In the genomic region with DNA sequence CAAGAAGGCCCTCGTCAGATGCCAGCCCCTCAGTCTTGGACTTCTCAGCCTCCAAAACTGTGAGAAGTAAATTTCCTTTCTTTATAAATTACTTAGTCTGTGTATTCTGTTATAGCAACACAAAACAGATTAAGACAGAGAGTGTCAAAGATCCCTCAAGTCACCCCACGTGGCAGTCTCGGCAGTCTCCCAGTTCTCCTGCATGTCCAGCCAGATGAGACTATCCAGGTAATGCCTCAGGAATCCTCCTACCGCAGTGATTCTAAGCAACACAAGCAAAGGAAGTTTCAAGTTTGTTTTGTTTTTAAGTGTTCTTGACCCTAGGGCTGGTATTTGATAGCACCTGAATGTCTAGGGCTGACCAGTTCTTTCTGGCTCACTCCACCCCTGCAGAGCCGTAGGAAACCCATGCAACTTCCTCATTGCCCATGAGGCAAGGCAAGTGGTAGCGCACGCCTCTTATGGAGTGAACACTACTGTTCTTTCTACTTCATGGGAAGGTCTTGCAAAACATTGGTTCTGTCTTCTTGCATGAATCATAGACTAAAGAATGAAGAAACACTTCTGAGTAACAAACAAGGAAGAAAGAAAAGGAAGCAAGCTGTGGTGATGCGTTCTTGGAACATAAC, we compare ENCODE assay signal across 13 cellular contexts. TPM values are rescaled to one million over a fixed set of nuclear protein-coding genes. Genes with fewer than 3 reads are reported as not detected.
DNase-seq lines count a peak whose midpoint lies in the region; ATAC-seq and TF ChIP-seq lines count a peak whose summit lies in the region.
"Had no signal": no experiment of that assay in that cellular context is flagged by ENCODE, and none has a peak within 500 bp of the region (broad histone marks: within the 10 kb centered on the region; RNA-seq: fewer than 3 reads in every experiment).

No MANE protein-coding gene starts in this region.

- H3K27me3 ChIP-seq in GM23338 (ENCODE audit: insufficient read depth), result no peaks in the 10 kb centered on the region
- H3K27me3 ChIP-seq: BLaER1 had no signal

- no peaks in the 10 kb centered on the region for H3K36me3 ChIP-seq in GM23338 (ENCODE audit: insufficient read depth)
- H3K36me3 ChIP-seq: BLaER1, tibial artery had no signal

- H3K9me3 Mint-ChIP-seq in MCF 10A (ENCODE audit: unreplicated experiment), result no peaks in the 10 kb centered on the region
- no peaks in the 10 kb centered on the region for H3K9me3 Mint-ChIP-seq in GM23338

- CTCF ChIA-PET in MCF 10A (lab: Yijun Ruan, JAX), result interaction anchor here (1.4 kb wide), 1 partner anchor 49 kb away, joined by 7 read pairs; no protein-coding TSS in a partner anchor

- POLR2A ChIA-PET in MCF 10A (lab: Yijun Ruan, JAX), result interaction anchor here (0.7 to 4.9 kb wide), 10 partner anchors 11 to 198 kb away, joined by 3 to 66 read pairs (median 7); partner anchors contain the start of gene FOXQ1

- TF ChIP-seq CTCF in AG09319 (IDR thresholded peaks at IDR 0.05; ENCODE audit: low read depth, low read length) (no peak), MCF 10A (IDR thresholded peaks at IDR 0.05; ENCODE audit: unreplicated experiment) (no peak), GM23338 (conservative IDR thresholded peaks at IDR 0.05; ENCODE audit: low read depth in 2 of 2) (no peak)

- BruUV-seq in MCF 10A (replicated peaks; lab: Mats Ljungman, UMichigan), result TSS peak; percentile 74

- H3K4me1 Mint-ChIP-seq in MCF 10A (ENCODE audit: insufficient read depth, unreplicated experiment), result peaks cover 26% of the 10 kb centered on the region
- H3K4me1 Mint-ChIP-seq in GM23338, result peaks cover 14% of the 10 kb centered on the region

- H3K27me3 Mint-ChIP-seq in MCF 10A (ENCODE audit: insufficient read depth, unreplicated experiment) (no peaks in the 10 kb centered on the region), GM23338 (ENCODE audit: insufficient read depth, low read depth, poor library complexity) (peaks cover 5% of the 10 kb centered on the region)

- H3K27ac ChIP-seq in GM23338 (ENCODE audit: low read depth), result no peak overlapping the region
- H3K27ac ChIP-seq: BLaER1, tibial artery had no signal

- no peak overlapping the region for H3K4me3 ChIP-seq in GM23338
- H3K4me3 ChIP-seq: BLaER1, tibial artery had no signal

- DNase-seq in AG09319 (ENCODE audit: extremely low read depth, low read depth) (peak; percentile 45), M059J (ENCODE audit: low read depth) (peak; percentile 99), MCF 10A (ENCODE audit: unreplicated experiment) (peak; percentile 99), left kidney (ENCODE audit: low read depth, low spot score) (peak; percentile 59), GM23338 (ENCODE audit: low spot score) (no peak), NCI-H128 (lab: John Stamatoyannopoulos, UW; ENCODE audit: unreplicated experiment) (no peak), putamen (ENCODE audit: low spot score) (no peak)
- DNase-seq: H7, NCI-H510A, tibial artery had no signal

- no peaks in the 10 kb centered on the region for H3K9me2 ChIP-seq in GM23338 (ENCODE audit: insufficient read depth)

- no peaks in the 10 kb centered on the region for H4K20me1 ChIP-seq in GM23338 (replicated peaks; ENCODE audit: insufficient read depth)
- H4K20me1 ChIP-seq: BLaER1 had no signal

- H3K4me3 Mint-ChIP-seq in MCF 10A (ENCODE audit: unreplicated experiment) (peak overlapping the region; percentile 66), GM23338 (no peak overlapping the region)

- ATAC-seq in HG03457 (IDR thresholded peaks at IDR 0.05; ENCODE audit: unreplicated experiment) (no peak), GM23338 (no peak)

- no peaks in the 10 kb centered on the region for H3K36me3 Mint-ChIP-seq in MCF 10A (ENCODE audit: insufficient read depth, unreplicated experiment)
- no peaks in the 10 kb centered on the region for H3K36me3 Mint-ChIP-seq in GM23338 (ENCODE audit: low read depth)

- H3K27ac Mint-ChIP-seq in MCF 10A (ENCODE audit: low read depth, unreplicated experiment) (peak overlapping the region; percentile 98), GM23338 (no peak overlapping the region)

- H3F3A ChIP-seq in GM23338 (replicated peaks; ENCODE audit: low read depth), result no peaks in the 10 kb centered on the region

- H3K79me2 ChIP-seq in GM23338 (replicated peaks; ENCODE audit: insufficient read depth), result no peaks in the 10 kb centered on the region

- 0 out of 2 replicates have a peak, but pooled peaks cover 8% of the 10 kb centered on the region for H3K4me1 ChIP-seq in GM23338 (ENCODE audit: insufficient read depth)
- H3K4me1 ChIP-seq: BLaER1, tibial artery had no signal

- no peak overlapping the region for H3K4me2 ChIP-seq in GM23338
- H3K4me2 ChIP-seq: BLaER1 had no signal

- intact Hi-C loops in MCF 10A (cut with micrococcal nuclease), result loop anchor here (2.0 to 5.0 kb wide), 3 partner anchors 20 to 155 kb away; no protein-coding TSS in a partner anchor

- no peak overlapping the region for H2AFZ ChIP-seq in GM23338

TF ChIP-seq in GM23338, 12 proteins besides CTCF, POLR2A, EP300 and RAD21 (continues in another document):
- TF ChIP-seq ZNF114 (CRISPR knock-in tag; IDR thresholded peaks at IDR 0.05) (no peak), EZH2 (IDR thresholded peaks at IDR 0.05; ENCODE audit: low read depth, unreplicated experiment) (no peak), REST (IDR thresholded peaks at IDR 0.05; ENCODE audit: unreplicated experiment) (no peak), STAT1 (IDR thresholded peaks at IDR 0.05; ENCODE audit: unreplicated experiment) (no peak), ZNF331 (CRISPR knock-in tag; IDR thresholded peaks at IDR 0.05; ENCODE audit: low read depth) (no peak), EZH2phosphoT487 (IDR thresholded peaks at IDR 0.05; ENCODE audit: unreplicated experiment) (no peak), CREB1 (CRISPR knock-in tag; IDR thresholded peaks at IDR 0.05; ENCODE audit: low read depth) (no peak), NANOG (IDR thresholded peaks at IDR 0.05; ENCODE audit: borderline replicate concordance) (no peak), POLR2AphosphoS5 (IDR thresholded peaks at IDR 0.05; ENCODE audit: low read depth) (no peak), JUNB (IDR thresholded peaks at IDR 0.05; ENCODE audit: unreplicated experiment) (no peak)
- TF ChIP-seq, protein P1, sequence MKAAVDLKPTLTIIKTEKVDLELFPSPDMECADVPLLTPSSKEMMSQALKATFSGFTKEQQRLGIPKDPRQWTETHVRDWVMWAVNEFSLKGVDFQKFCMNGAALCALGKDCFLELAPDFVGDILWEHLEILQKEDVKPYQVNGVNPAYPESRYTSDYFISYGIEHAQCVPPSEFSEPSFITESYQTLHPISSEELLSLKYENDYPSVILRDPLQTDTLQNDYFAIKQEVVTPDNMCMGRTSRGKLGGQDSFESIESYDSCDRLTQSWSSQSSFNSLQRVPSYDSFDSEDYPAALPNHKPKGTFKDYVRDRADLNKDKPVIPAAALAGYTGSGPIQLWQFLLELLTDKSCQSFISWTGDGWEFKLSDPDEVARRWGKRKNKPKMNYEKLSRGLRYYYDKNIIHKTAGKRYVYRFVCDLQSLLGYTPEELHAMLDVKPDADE (IDR thresholded peaks at IDR 0.05), result no peak

RNA-seq across cellular contexts. Expression of gene FOXQ1, which starts 24.8 kb away (rescaled TPM):
- not detected in 2 replicates for total RNA-seq in M059J (2014; rRNA removed; shearing (Covaris generic))
- 5.6 and 6.9 TPM in 2 replicates for total RNA-seq in MCF 10A (2022)
- not detected in 2 replicates for total RNA-seq in GM23338 (2014; rRNA removed; shearing (Covaris generic))
- not detected in 2 replicates for polyA plus RNA-seq in GM23338 (2016; fragmentation: Nextera tagmentation; extraction: Ambion mirVana)
- total RNA-seq: mononuclear cell had no signal

Comparison
In these comparisons a context has a peak if more than half of its experiments do, and no peak if none do; other contexts are left out.
1. DNase-seq: peak in AG09319 (single experiment), M059J (single experiment), MCF 10A (single experiment) and left kidney (single experiment); none in GM23338 (single experiment), NCI-H128 (single experiment) and putamen (single experiment).